In the genomic region with DNA sequence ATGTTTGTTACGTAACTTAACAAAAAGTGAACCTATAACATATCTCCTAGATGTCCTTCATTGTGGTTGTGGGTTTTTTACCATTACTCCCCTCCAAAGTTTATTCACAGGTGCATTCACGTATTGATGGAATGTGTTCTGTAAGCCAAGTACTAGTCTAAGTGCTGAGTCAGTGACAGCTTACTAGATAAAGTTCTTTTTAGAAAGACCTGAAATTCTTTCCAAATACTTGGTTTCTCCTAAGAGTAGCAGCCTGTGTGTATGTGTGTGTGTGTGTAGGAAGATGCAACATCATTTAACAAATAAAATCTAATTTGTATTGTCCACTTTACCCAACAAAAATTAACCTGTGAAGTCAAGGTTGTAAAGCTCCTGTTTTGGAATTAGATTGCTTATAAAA, we compare ENCODE assay signal across 28 cellular contexts.
"Had no signal": no experiment of that assay in that cellular context is flagged by ENCODE, and none has a peak within 500 bp of the region (broad histone marks: within the 10 kb centered on the region; RNA-seq: fewer than 3 reads in every experiment).

No MANE protein-coding gene starts in this region.

- H3K27ac Mint-ChIP-seq: activated CD8-positive, alpha-beta T cell treated with anti-CD3 and anti-CD28 coated beads, Interleukin-2, amount 10 ng/mL, durations not matched to agents 7 days and 5 days; activated naive CD8-positive, alpha-beta T cell; T-helper 17 cell had no signal

- H3K36me3 ChIP-seq: breast epithelium had no signal

- H3K4me2 ChIP-seq: KMS-11 had no signal

- H3K9me3 ChIP-seq: breast epithelium, SJCRH30 had no signal

- H3K4me3 Mint-ChIP-seq: activated CD8-positive, alpha-beta T cell treated with anti-CD3 and anti-CD28 coated beads, Interleukin-2, amount 10 ng/mL, durations not matched to agents 7 days and 5 days; activated naive CD8-positive, alpha-beta T cell; T-helper 17 cell; WTC11 had no signal

- H3K4me1 Mint-ChIP-seq: T-helper 17 cell had no signal

- ATAC-seq: activated CD8-positive, alpha-beta T cell treated with anti-CD3 and anti-CD28 coated beads, Interleukin-2, amount 10 ng/mL, durations not matched to agents 7 days and 5 days; Panc1; T-helper 17 cell; WTC11 had no signal

- H3K27ac ChIP-seq: breast epithelium, KMS-11, RWPE1, SJCRH30 had no signal

- H3K9me3 Mint-ChIP-seq: WTC11 had no signal

- H3K9ac ChIP-seq: KMS-11 had no signal

- H3K36me3 Mint-ChIP-seq: WTC11 had no signal

- H3K27me3 ChIP-seq: breast epithelium, SJCRH30 had no signal

- H3K4me1 ChIP-seq: breast epithelium, SJCRH30 had no signal

- H3K27me3 Mint-ChIP-seq: activated naive CD8-positive, alpha-beta T cell; T-helper 17 cell had no signal

- DNase-seq: activated CD4-positive, alpha-beta T cell treated with anti-CD3 and anti-CD28 coated beads for 48 hours; activated CD4-positive, alpha-beta T cell treated with anti-CD3 and anti-CD28 coated beads, Interleukin-2, amount 50 U/mL, for 4 hours; activated CD4-positive, CD25-positive, alpha-beta regulatory T cell treated with anti-CD3 and anti-CD28 coated beads, Interleukin-2, amount 50 U/mL, for 72 hours; activated CD8-positive, alpha-beta memory T cell treated with anti-CD3 and anti-CD28 coated beads, Interleukin-2, amount 50 U/mL, for 48 hours; activated CD8-positive, alpha-beta T cell treated with anti-CD3 and anti-CD28 coated beads, Interleukin-2, amount 10 ng/mL, durations not matched to agents 7 days and 5 days; activated naive CD4-positive, alpha-beta T cell; activated T-cell treated with anti-CD3 and anti-CD28 coated beads, Interleukin-2, amount 50 U/mL, for 1 hour; amygdala; caudate nucleus; NCI-H1092; NCI-H1417; NCI-H1930; NCI-H2171; NCI-H2227 treated with DMSO at 0.1 percent for 48 hours; NCI-H510A; NCI-H526 treated with DMSO at 0.1 percent for 48 hours; NK-92 treated with Interleukin-12 subunit alpha and Interleukin-12 subunit beta, amount 100 ng/mL, for 24 hours; OCI-M1; Right ventricle myocardium superior; T-helper 17 cell; T-helper 9 cell had no signal

- H3K4me3 ChIP-seq: breast epithelium, SJCRH30 had no signal
